In genomic region chr10:17430647-17431355, GRCh38 we compare ENCODE assay signal across 8 cellular contexts. TPM values are rescaled to one million over a fixed set of nuclear protein-coding genes. Genes with fewer than 3 reads are reported as not detected.
DNase-seq lines count a peak whose midpoint lies in the region; TF ChIP-seq lines count a peak whose summit lies in the region.

No MANE protein-coding gene starts in this region.

- WGBS in liver = 19% methylated on average over 7 of the region's 7 CpGs

- H3K9me3 ChIP-seq in colonic mucosa = no peaks in the 10 kb centered on the region
- H3K9me3 ChIP-seq in liver (ENCODE audit: control insufficient read depth in 4 of 4, low read length in 3 of 4) = no peaks in the 10 kb centered on the region

- H3K27me3 ChIP-seq in colonic mucosa (no peaks in the 10 kb centered on the region), liver (ENCODE audit: control insufficient read depth in 4 of 4, insufficient read depth in 4 of 4, low read length in 3 of 4) (peaks cover 0 to 5% (median 2%) of the 10 kb centered on the region in 4 donors)

- H3K9ac ChIP-seq in colonic mucosa (ENCODE audit: low read depth in 2 of 2, low read length in 2 of 2) (no peak overlapping the region), liver (ENCODE audit: low read depth in 1 of 2, low read length in 2 of 2) (no peak overlapping the region)

- TF ChIP-seq CTCF in colonic mucosa (IDR thresholded peaks at IDR 0.05) (peak; percentile 87), liver (IDR thresholded peaks at IDR 0.05; ENCODE audit: low read depth, low read length, missing input control) (peak; percentile 84)

- H3K4me1 ChIP-seq in colonic mucosa (no peaks in the 10 kb centered on the region), liver (ENCODE audit: control insufficient read depth in 4 of 4, insufficient read depth in 4 of 4, low read length in 3 of 4) (peaks cover 0 to 2% (median 0%) of the 10 kb centered on the region in 4 donors)

- DNase-seq in NCI-H2171 treated with DMSO at 0.1 percent for 48 hours (lab: John Stamatoyannopoulos, UW) (peak; percentile 4), NCI-H2171 (lab: John Stamatoyannopoulos, UW) (no peak), NCI-H1048 (lab: John Stamatoyannopoulos, UW) (peak; percentile 46), colonic mucosa (peak; percentile 78), COR-L47 (lab: John Stamatoyannopoulos, UW) (no peak)
- DNase-seq in activated CD4-positive, CD25-positive, alpha-beta regulatory T cell treated with anti-CD3 and anti-CD28 coated beads, Interleukin-2, amount 50 U/mL, for 72 hours = peak; percentile 55
- peak in 2 of 3 experiments; percentile 39 to 51 for DNase-seq in stimulated activated CD4-positive, alpha-beta T cell treated with anti-CD3 and anti-CD28 coated beads, TNF-alpha, amount 100 ng/mL, for 4 hours (ENCODE audit: low read depth in 3 of 3)

- no peak overlapping the region for H3K27ac ChIP-seq in colonic mucosa
- H3K27ac ChIP-seq in liver (ENCODE audit: low read depth in 1 of 2, low read length in 2 of 2) = no peak overlapping the region

- H3K36me3 ChIP-seq in colonic mucosa = no peaks in the 10 kb centered on the region
- H3K36me3 ChIP-seq in liver (ENCODE audit: control insufficient read depth in 4 of 4, insufficient read depth in 3 of 4, low read depth in 1 of 4, low read length in 3 of 4) = no peaks in the 10 kb centered on the region

- intact Hi-C loops in colonic mucosa (cut with DNase I) = loop anchor here (5.0 kb wide), 1 partner anchor 594 kb away; no protein-coding TSS in a partner anchor

- no peak overlapping the region for H3K4me3 ChIP-seq in colonic mucosa
- no peak overlapping the region for H3K4me3 ChIP-seq in liver (ENCODE audit: low read depth in 1 of 3, low read length in 3 of 3)

- TF ChIP-seq RAD21 in liver (IDR thresholded peaks at IDR 0.05) = peak; percentile 81 to 86

TF ChIP-seq in liver, 16 proteins besides CTCF, POLR2A, EP300 and RAD21:
- TF ChIP-seq TAF1 (conservative IDR thresholded peaks at IDR 0.05) (no peak), EGR1 (IDR thresholded peaks at IDR 0.05; ENCODE audit: low read depth in 2 of 2) (no peak), MAX (IDR thresholded peaks at IDR 0.05) (no peak), JUND (IDR thresholded peaks at IDR 0.05) (no peak), REST (IDR thresholded peaks at IDR 0.05) (no peak), YY1 (IDR thresholded peaks at IDR 0.05) (no peak), SP1 (IDR thresholded peaks at IDR 0.05) (no peak), ZBTB33 (IDR thresholded peaks at IDR 0.05) (no peak), RXRA (IDR thresholded peaks at IDR 0.05) (no peak), ATF3 (IDR thresholded peaks at IDR 0.05) (no peak)

RNA-seq across cellular contexts. Expression of gene ST8SIA6, which starts 23.6 kb away (rescaled TPM):
- total RNA-seq in colonic mucosa = 1 to 10 TPM in 1 of 2 donors, under 1 TPM in 1; 0.94 to 3.5 TPM
- total RNA-seq in liver = 1 to 10 TPM; 1.5 to 5.8 TPM
- under 1 TPM; 0.53 to 0.54 TPM for polyA plus RNA-seq in liver

Comparison
In these comparisons a context has a peak if more than half of its experiments do, and no peak if none do; other contexts are left out.
1. DNase-seq: peak in NCI-H2171 treated with DMSO at 0.1 percent for 48 hours (single experiment), NCI-H1048 (single experiment), activated CD4-positive, CD25-positive, alpha-beta regulatory T cell treated with anti-CD3 and anti-CD28 coated beads, Interleukin-2, amount 50 U/mL, for 72 hours (single experiment), colonic mucosa (single experiment) and stimulated activated CD4-positive, alpha-beta T cell treated with anti-CD3 and anti-CD28 coated beads, TNF-alpha, amount 100 ng/mL, for 4 hours (2 of 3); none in NCI-H2171 (single experiment) and COR-L47 (single experiment).